27 cellular contexts compared by ENCODE assay signal in genomic region chr7:128997161-128997560, GRCh38. TPM values are rescaled to one million over a fixed set of nuclear protein-coding genes. Genes with fewer than 3 reads are reported as not detected.
"Had no signal": no experiment of that assay in that cellular context is flagged by ENCODE, and none has a peak within 500 bp of the region (broad histone marks: within the 10 kb centered on the region; RNA-seq: fewer than 3 reads in every experiment).

No MANE protein-coding gene starts in this region.

- H3K27ac ChIP-seq: coronary artery, neutrophil, ovary, skin epidermis, thoracic aorta had no signal

- H3K27me3 ChIP-seq: neutrophil, ovary had no signal

- H3K27me3 Mint-ChIP-seq: activated CD4-positive, alpha-beta T cell treated with anti-CD3 and anti-CD28 coated beads, Interleukin-2, amount 10 ng/mL, durations not matched to agents 7 days and 5 days; activated CD8-positive, alpha-beta memory T cell treated with anti-CD3 and anti-CD28 coated beads, Interleukin-2, amount 10 ng/mL, durations not matched to agents 7 days and 5 days; activated naive CD8-positive, alpha-beta T cell; effector memory CD8-positive, alpha-beta T cell; naive B cell; progenitor cell of endocrine pancreas; stimulated activated naive CD8-positive, alpha-beta T cell treated with anti-CD3 and anti-CD28 coated beads, Interleukin-15, Interleukin-2, amounts not matched to agents 100 ng/mL and 50 ng/mL, for 24 hours had no signal

- DNase-seq: activated CD4-positive, alpha-beta T cell treated with anti-CD3 and anti-CD28 coated beads for 1 hour; activated CD4-positive, alpha-beta T cell treated with anti-CD3 and anti-CD28 coated beads, Interleukin-2, amount 10 ng/mL, durations not matched to agents 7 days and 5 days; activated CD8-positive, alpha-beta memory T cell treated with anti-CD3 and anti-CD28 coated beads, Interleukin-2, amount 10 ng/mL, durations not matched to agents 7 days and 5 days; activated CD8-positive, alpha-beta T cell treated with anti-CD3 and anti-CD28 coated beads, Interleukin-2, amount 10 ng/mL, durations not matched to agents 7 days and 5 days; activated effector memory CD4-positive, alpha-beta T cell treated with Interleukin-2 at 50 U/mL for 16 hours; activated naive CD4-positive, alpha-beta T cell treated with Interleukin-2 at 50 U/mL for 16 hours; effector memory CD8-positive, alpha-beta T cell; foreskin melanocyte; left ventricle myocardium superior; naive B cell; nephron progenitor cell; ovary; retina; stimulated activated CD4-positive, alpha-beta T cell treated with anti-CD3 and anti-CD28 coated beads, Interleukin-12 subunit alpha, Interleukin-12 subunit beta, amount 100 ng/mL, for 4 hours; stimulated activated CD4-positive, alpha-beta T cell treated with anti-CD3 and anti-CD28 coated beads, Interleukin-4, amount 100 ng/mL, for 1 hour; trophoblast cell had no signal

- H3K36me3 ChIP-seq: ovary had no signal

- H3K9me3 ChIP-seq: neutrophil, ovary, thoracic aorta had no signal

- H3K4me3 Mint-ChIP-seq: activated CD4-positive, alpha-beta T cell treated with anti-CD3 and anti-CD28 coated beads, Interleukin-2, amount 10 ng/mL, durations not matched to agents 7 days and 5 days; activated CD8-positive, alpha-beta memory T cell treated with anti-CD3 and anti-CD28 coated beads, Interleukin-2, amount 10 ng/mL, durations not matched to agents 7 days and 5 days; activated CD8-positive, alpha-beta T cell treated with anti-CD3 and anti-CD28 coated beads, Interleukin-2, amount 10 ng/mL, durations not matched to agents 7 days and 5 days; activated naive CD8-positive, alpha-beta T cell; brain; effector memory CD8-positive, alpha-beta T cell; nephron progenitor cell; stimulated activated naive CD8-positive, alpha-beta T cell treated with anti-CD3 and anti-CD28 coated beads, Interleukin-15, Interleukin-2, amounts not matched to agents 100 ng/mL and 50 ng/mL, for 24 hours; WTC11 had no signal

- H3K4me3 ChIP-seq: coronary artery, ovary, skin epidermis, thoracic aorta had no signal

- H3K4me1 Mint-ChIP-seq: activated CD4-positive, alpha-beta T cell treated with anti-CD3 and anti-CD28 coated beads, Interleukin-2, amount 10 ng/mL, durations not matched to agents 7 days and 5 days; activated CD8-positive, alpha-beta memory T cell treated with anti-CD3 and anti-CD28 coated beads, Interleukin-2, amount 10 ng/mL, durations not matched to agents 7 days and 5 days; brain; naive B cell; WTC11 had no signal

- H3K9me3 Mint-ChIP-seq: activated CD4-positive, alpha-beta T cell treated with anti-CD3 and anti-CD28 coated beads, Interleukin-2, amount 10 ng/mL, durations not matched to agents 7 days and 5 days; brain; effector memory CD8-positive, alpha-beta T cell; naive B cell; nephron progenitor cell; stimulated activated naive CD8-positive, alpha-beta T cell treated with anti-CD3 and anti-CD28 coated beads, Interleukin-15, Interleukin-2, amounts not matched to agents 100 ng/mL and 50 ng/mL, for 24 hours; WTC11 had no signal

- H3K27ac Mint-ChIP-seq: activated CD4-positive, alpha-beta T cell treated with anti-CD3 and anti-CD28 coated beads, Interleukin-2, amount 10 ng/mL, durations not matched to agents 7 days and 5 days; activated CD8-positive, alpha-beta memory T cell treated with anti-CD3 and anti-CD28 coated beads, Interleukin-2, amount 10 ng/mL, durations not matched to agents 7 days and 5 days; activated CD8-positive, alpha-beta T cell treated with anti-CD3 and anti-CD28 coated beads, Interleukin-2, amount 10 ng/mL, durations not matched to agents 7 days and 5 days; activated naive CD8-positive, alpha-beta T cell; effector memory CD8-positive, alpha-beta T cell; nephron progenitor cell; progenitor cell of endocrine pancreas; stimulated activated naive CD8-positive, alpha-beta T cell treated with anti-CD3 and anti-CD28 coated beads, Interleukin-15, Interleukin-2, amounts not matched to agents 100 ng/mL and 50 ng/mL, for 24 hours; WTC11 had no signal

RNA-seq across cellular contexts. Expression of gene IRF5, which starts 59.4 kb away (rescaled TPM):
- total RNA-seq: glomerular endothelial cell, lung microvascular endothelial cell had no signal
